In the genomic region with DNA sequence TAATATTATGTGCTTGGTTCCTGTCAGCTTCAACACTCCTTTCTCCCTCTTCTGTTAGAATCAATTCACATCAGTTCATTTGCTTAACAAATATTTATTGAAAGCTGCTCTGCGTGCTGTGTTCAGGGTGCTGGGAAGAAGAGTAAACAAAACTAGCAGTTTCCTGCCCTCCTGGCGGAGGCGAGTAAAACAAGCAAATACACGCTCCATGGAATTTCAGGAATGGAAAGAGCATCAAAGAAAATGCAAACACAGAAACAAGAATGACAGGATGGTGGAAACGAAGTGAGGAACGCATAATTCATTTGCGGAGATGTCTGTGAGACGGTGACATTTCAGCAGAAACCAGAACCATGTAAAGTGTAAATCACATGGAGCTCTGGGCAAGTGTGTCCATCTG, we compare ENCODE assay signal across 1 cellular context.
A peak's percentile ranks its signal among the peaks of the same experiment; 100 is the strongest.
TF ChIP-seq lines count a peak whose summit lies in the region.

No MANE protein-coding gene starts in this region.

TF ChIP-seq in WTC11, 78 proteins besides CTCF, POLR2A, EP300 and RAD21 (continued from another document and continues in another):
- TF ChIP-seq, protein P1, sequence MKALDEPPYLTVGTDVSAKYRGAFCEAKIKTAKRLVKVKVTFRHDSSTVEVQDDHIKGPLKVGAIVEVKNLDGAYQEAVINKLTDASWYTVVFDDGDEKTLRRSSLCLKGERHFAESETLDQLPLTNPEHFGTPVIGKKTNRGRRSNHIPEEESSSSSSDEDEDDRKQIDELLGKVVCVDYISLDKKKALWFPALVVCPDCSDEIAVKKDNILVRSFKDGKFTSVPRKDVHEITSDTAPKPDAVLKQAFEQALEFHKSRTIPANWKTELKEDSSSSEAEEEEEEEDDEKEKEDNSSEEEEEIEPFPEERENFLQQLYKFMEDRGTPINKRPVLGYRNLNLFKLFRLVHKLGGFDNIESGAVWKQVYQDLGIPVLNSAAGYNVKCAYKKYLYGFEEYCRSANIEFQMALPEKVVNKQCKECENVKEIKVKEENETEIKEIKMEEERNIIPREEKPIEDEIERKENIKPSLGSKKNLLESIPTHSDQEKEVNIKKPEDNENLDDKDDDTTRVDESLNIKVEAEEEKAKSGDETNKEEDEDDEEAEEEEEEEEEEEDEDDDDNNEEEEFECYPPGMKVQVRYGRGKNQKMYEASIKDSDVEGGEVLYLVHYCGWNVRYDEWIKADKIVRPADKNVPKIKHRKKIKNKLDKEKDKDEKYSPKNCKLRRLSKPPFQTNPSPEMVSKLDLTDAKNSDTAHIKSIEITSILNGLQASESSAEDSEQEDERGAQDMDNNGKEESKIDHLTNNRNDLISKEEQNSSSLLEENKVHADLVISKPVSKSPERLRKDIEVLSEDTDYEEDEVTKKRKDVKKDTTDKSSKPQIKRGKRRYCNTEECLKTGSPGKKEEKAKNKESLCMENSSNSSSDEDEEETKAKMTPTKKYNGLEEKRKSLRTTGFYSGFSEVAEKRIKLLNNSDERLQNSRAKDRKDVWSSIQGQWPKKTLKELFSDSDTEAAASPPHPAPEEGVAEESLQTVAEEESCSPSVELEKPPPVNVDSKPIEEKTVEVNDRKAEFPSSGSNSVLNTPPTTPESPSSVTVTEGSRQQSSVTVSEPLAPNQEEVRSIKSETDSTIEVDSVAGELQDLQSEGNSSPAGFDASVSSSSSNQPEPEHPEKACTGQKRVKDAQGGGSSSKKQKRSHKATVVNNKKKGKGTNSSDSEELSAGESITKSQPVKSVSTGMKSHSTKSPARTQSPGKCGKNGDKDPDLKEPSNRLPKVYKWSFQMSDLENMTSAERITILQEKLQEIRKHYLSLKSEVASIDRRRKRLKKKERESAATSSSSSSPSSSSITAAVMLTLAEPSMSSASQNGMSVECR (CRISPR knock-in tag; IDR thresholded peaks at IDR 0.05; ENCODE audit: borderline replicate concordance) = no peak
- TF ChIP-seq ZNF219 (CRISPR knock-in tag; IDR thresholded peaks at IDR 0.05; ENCODE audit: borderline replicate concordance) (no peak), EMX1 (CRISPR knock-in tag; IDR thresholded peaks at IDR 0.05) (no peak), ATF1 (CRISPR knock-in tag; IDR thresholded peaks at IDR 0.05) (no peak), JUN (CRISPR knock-in tag; IDR thresholded peaks at IDR 0.05) (no peak), FOXK1 (CRISPR knock-in tag; IDR thresholded peaks at IDR 0.05) (peak; percentile 67; the same call in 1 of the 2 replicates), KAT7 (CRISPR knock-in tag; IDR thresholded peaks at IDR 0.05; ENCODE audit: borderline replicate concordance) (no peak), NR2C2 (CRISPR knock-in tag; IDR thresholded peaks at IDR 0.05) (no peak), ETV6 (CRISPR knock-in tag; IDR thresholded peaks at IDR 0.05) (peak; percentile 48), ZNF138 (CRISPR knock-in tag; conservative IDR thresholded peaks at IDR 0.05) (no peak), SOX15 (CRISPR knock-in tag; IDR thresholded peaks at IDR 0.05) (no peak), ELF4 (CRISPR knock-in tag; IDR thresholded peaks at IDR 0.05; ENCODE audit: low read depth) (no peak), CREM (CRISPR knock-in tag; IDR thresholded peaks at IDR 0.05) (no peak), GTF2I (CRISPR knock-in tag; conservative IDR thresholded peaks at IDR 0.05) (no peak), PRRX2 (CRISPR knock-in tag; IDR thresholded peaks at IDR 0.05) (no peak), ZNF232 (CRISPR knock-in tag; IDR thresholded peaks at IDR 0.05) (no peak), GABPB1 (CRISPR knock-in tag; IDR thresholded peaks at IDR 0.05) (peak; percentile 57; the same call in 1 of the 2 replicates), SP1 (CRISPR knock-in tag; conservative IDR thresholded peaks at IDR 0.05) (peak; percentile 17; the same call in 1 of the 2 replicates), IRF2 (CRISPR knock-in tag; IDR thresholded peaks at IDR 0.05; ENCODE audit: borderline replicate concordance, low read depth) (no peak), CREB1 (CRISPR knock-in tag; IDR thresholded peaks at IDR 0.05) (no peak), NFE2L1 (CRISPR knock-in tag; IDR thresholded peaks at IDR 0.05) (no peak)
- TF ChIP-seq, protein P2, sequence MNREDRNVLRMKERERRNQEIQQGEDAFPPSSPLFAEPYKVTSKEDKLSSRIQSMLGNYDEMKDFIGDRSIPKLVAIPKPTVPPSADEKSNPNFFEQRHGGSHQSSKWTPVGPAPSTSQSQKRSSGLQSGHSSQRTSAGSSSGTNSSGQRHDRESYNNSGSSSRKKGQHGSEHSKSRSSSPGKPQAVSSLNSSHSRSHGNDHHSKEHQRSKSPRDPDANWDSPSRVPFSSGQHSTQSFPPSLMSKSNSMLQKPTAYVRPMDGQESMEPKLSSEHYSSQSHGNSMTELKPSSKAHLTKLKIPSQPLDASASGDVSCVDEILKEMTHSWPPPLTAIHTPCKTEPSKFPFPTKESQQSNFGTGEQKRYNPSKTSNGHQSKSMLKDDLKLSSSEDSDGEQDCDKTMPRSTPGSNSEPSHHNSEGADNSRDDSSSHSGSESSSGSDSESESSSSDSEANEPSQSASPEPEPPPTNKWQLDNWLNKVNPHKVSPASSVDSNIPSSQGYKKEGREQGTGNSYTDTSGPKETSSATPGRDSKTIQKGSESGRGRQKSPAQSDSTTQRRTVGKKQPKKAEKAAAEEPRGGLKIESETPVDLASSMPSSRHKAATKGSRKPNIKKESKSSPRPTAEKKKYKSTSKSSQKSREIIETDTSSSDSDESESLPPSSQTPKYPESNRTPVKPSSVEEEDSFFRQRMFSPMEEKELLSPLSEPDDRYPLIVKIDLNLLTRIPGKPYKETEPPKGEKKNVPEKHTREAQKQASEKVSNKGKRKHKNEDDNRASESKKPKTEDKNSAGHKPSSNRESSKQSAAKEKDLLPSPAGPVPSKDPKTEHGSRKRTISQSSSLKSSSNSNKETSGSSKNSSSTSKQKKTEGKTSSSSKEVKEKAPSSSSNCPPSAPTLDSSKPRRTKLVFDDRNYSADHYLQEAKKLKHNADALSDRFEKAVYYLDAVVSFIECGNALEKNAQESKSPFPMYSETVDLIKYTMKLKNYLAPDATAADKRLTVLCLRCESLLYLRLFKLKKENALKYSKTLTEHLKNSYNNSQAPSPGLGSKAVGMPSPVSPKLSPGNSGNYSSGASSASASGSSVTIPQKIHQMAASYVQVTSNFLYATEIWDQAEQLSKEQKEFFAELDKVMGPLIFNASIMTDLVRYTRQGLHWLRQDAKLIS (CRISPR knock-in tag; IDR thresholded peaks at IDR 0.05; ENCODE audit: borderline replicate concordance) = no peak
- TF ChIP-seq, protein P3, sequence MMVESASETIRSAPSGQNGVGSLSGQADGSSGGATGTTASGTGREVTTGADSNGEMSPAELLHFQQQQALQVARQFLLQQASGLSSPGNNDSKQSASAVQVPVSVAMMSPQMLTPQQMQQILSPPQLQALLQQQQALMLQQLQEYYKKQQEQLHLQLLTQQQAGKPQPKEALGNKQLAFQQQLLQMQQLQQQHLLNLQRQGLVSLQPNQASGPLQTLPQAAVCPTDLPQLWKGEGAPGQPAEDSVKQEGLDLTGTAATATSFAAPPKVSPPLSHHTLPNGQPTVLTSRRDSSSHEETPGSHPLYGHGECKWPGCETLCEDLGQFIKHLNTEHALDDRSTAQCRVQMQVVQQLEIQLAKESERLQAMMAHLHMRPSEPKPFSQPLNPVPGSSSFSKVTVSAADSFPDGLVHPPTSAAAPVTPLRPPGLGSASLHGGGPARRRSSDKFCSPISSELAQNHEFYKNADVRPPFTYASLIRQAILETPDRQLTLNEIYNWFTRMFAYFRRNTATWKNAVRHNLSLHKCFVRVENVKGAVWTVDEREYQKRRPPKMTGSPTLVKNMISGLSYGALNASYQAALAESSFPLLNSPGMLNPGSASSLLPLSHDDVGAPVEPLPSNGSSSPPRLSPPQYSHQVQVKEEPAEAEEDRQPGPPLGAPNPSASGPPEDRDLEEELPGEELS (CRISPR knock-in tag; IDR thresholded peaks at IDR 0.05) = peak; percentile 89; the same call in 1 of the 2 replicates
- TF ChIP-seq, protein P4, sequence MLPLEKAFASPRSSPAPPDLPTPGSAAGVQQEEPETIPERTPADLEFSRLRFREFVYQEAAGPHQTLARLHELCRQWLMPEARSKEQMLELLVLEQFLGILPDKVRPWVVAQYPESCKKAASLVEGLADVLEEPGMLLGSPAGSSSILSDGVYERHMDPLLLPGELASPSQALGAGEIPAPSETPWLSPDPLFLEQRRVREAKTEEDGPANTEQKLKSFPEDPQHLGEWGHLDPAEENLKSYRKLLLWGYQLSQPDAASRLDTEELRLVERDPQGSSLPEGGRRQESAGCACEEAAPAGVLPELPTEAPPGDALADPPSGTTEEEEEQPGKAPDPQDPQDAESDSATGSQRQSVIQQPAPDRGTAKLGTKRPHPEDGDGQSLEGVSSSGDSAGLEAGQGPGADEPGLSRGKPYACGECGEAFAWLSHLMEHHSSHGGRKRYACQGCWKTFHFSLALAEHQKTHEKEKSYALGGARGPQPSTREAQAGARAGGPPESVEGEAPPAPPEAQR (CRISPR knock-in tag; IDR thresholded peaks at IDR 0.05) = no peak
- TF ChIP-seq, protein P5, sequence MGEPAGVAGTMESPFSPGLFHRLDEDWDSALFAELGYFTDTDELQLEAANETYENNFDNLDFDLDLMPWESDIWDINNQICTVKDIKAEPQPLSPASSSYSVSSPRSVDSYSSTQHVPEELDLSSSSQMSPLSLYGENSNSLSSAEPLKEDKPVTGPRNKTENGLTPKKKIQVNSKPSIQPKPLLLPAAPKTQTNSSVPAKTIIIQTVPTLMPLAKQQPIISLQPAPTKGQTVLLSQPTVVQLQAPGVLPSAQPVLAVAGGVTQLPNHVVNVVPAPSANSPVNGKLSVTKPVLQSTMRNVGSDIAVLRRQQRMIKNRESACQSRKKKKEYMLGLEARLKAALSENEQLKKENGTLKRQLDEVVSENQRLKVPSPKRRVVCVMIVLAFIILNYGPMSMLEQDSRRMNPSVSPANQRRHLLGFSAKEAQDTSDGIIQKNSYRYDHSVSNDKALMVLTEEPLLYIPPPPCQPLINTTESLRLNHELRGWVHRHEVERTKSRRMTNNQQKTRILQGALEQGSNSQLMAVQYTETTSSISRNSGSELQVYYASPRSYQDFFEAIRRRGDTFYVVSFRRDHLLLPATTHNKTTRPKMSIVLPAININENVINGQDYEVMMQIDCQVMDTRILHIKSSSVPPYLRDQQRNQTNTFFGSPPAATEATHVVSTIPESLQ (CRISPR knock-in tag; IDR thresholded peaks at IDR 0.05) = no peak
- TF ChIP-seq, protein P6, sequence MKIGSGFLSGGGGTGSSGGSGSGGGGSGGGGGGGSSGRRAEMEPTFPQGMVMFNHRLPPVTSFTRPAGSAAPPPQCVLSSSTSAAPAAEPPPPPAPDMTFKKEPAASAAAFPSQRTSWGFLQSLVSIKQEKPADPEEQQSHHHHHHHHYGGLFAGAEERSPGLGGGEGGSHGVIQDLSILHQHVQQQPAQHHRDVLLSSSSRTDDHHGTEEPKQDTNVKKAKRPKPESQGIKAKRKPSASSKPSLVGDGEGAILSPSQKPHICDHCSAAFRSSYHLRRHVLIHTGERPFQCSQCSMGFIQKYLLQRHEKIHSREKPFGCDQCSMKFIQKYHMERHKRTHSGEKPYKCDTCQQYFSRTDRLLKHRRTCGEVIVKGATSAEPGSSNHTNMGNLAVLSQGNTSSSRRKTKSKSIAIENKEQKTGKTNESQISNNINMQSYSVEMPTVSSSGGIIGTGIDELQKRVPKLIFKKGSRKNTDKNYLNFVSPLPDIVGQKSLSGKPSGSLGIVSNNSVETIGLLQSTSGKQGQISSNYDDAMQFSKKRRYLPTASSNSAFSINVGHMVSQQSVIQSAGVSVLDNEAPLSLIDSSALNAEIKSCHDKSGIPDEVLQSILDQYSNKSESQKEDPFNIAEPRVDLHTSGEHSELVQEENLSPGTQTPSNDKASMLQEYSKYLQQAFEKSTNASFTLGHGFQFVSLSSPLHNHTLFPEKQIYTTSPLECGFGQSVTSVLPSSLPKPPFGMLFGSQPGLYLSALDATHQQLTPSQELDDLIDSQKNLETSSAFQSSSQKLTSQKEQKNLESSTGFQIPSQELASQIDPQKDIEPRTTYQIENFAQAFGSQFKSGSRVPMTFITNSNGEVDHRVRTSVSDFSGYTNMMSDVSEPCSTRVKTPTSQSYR (CRISPR knock-in tag; IDR thresholded peaks at IDR 0.05) = no peak
- TF ChIP-seq, protein P7, sequence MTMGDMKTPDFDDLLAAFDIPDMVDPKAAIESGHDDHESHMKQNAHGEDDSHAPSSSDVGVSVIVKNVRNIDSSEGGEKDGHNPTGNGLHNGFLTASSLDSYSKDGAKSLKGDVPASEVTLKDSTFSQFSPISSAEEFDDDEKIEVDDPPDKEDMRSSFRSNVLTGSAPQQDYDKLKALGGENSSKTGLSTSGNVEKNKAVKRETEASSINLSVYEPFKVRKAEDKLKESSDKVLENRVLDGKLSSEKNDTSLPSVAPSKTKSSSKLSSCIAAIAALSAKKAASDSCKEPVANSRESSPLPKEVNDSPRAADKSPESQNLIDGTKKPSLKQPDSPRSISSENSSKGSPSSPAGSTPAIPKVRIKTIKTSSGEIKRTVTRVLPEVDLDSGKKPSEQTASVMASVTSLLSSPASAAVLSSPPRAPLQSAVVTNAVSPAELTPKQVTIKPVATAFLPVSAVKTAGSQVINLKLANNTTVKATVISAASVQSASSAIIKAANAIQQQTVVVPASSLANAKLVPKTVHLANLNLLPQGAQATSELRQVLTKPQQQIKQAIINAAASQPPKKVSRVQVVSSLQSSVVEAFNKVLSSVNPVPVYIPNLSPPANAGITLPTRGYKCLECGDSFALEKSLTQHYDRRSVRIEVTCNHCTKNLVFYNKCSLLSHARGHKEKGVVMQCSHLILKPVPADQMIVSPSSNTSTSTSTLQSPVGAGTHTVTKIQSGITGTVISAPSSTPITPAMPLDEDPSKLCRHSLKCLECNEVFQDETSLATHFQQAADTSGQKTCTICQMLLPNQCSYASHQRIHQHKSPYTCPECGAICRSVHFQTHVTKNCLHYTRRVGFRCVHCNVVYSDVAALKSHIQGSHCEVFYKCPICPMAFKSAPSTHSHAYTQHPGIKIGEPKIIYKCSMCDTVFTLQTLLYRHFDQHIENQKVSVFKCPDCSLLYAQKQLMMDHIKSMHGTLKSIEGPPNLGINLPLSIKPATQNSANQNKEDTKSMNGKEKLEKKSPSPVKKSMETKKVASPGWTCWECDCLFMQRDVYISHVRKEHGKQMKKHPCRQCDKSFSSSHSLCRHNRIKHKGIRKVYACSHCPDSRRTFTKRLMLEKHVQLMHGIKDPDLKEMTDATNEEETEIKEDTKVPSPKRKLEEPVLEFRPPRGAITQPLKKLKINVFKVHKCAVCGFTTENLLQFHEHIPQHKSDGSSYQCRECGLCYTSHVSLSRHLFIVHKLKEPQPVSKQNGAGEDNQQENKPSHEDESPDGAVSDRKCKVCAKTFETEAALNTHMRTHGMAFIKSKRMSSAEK (CRISPR knock-in tag; IDR thresholded peaks at IDR 0.05; ENCODE audit: borderline replicate concordance) = no peak
- TF ChIP-seq, protein P8, sequence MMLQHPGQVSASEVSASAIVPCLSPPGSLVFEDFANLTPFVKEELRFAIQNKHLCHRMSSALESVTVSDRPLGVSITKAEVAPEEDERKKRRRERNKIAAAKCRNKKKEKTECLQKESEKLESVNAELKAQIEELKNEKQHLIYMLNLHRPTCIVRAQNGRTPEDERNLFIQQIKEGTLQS (CRISPR knock-in tag; conservative IDR thresholded peaks at IDR 0.05) = no peak
- TF ChIP-seq, protein P9, sequence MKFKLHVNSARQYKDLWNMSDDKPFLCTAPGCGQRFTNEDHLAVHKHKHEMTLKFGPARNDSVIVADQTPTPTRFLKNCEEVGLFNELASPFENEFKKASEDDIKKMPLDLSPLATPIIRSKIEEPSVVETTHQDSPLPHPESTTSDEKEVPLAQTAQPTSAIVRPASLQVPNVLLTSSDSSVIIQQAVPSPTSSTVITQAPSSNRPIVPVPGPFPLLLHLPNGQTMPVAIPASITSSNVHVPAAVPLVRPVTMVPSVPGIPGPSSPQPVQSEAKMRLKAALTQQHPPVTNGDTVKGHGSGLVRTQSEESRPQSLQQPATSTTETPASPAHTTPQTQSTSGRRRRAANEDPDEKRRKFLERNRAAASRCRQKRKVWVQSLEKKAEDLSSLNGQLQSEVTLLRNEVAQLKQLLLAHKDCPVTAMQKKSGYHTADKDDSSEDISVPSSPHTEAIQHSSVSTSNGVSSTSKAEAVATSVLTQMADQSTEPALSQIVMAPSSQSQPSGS (CRISPR knock-in tag; IDR thresholded peaks at IDR 0.05; ENCODE audit: borderline replicate concordance, low read depth) = no peak
